Comparison of ENCODE assay signal across 24 cellular contexts in the genomic region with DNA sequence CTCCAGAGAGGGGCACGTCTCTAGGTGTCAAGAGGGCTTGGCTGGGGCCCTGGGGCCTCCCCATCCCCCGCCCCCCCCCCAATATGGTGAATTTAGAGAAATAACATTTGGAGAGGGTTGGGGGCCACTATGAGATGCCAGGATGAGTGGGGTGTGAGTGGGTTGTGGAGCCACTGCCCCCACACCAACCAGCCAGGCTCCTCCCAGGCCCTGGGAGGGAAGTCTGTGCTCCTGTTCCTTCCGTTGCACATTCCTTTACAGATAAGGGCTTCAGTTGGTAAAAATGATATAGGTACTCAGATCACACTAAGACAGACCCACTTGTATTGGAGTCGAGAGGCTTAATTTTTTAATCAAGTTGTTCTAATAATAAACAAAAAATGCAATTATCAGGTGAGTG. TPM values are rescaled to one million over a fixed set of nuclear protein-coding genes. Genes with fewer than 3 reads are reported as not detected.
A peak's percentile ranks its signal among the peaks of the same experiment; 100 is the strongest.
DNase-seq lines count a peak whose midpoint lies in the region; ATAC-seq and TF ChIP-seq lines count a peak whose summit lies in the region.
"Had no signal": no experiment of that assay in that cellular context is flagged by ENCODE, and none has a peak within 500 bp of the region (broad histone marks: within the 10 kb centered on the region; RNA-seq: fewer than 3 reads in every experiment).

No MANE protein-coding gene starts in this region.

- 0 out of 2 replicates have a peak, but pooled peaks cover 3% of the 10 kb centered on the region for H3F3A ChIP-seq in GM23338 (replicated peaks; ENCODE audit: low read depth)

- H3K4me2 ChIP-seq in GM23338 (peak overlapping the region; percentile 85), neuronal stem cell (ENCODE audit: insufficient read depth, low read length, poor library complexity, severe bottlenecking) (no peak overlapping the region)

- H3K9me2 ChIP-seq in GM23338 (ENCODE audit: insufficient read depth) = no peaks in the 10 kb centered on the region

- TF ChIP-seq CTCF in GM23338 (conservative IDR thresholded peaks at IDR 0.05; ENCODE audit: low read depth in 2 of 2) (no peak), RWPE2 (IDR thresholded peaks at IDR 0.05; ENCODE audit: poor library complexity, severe bottlenecking) (peak; percentile 15)
- no peak for TF ChIP-seq CTCF in CD4-positive, alpha-beta T cell (IDR thresholded peaks at IDR 0.05)

- H2AFZ ChIP-seq in GM23338 (no peak overlapping the region), neuronal stem cell (ENCODE audit: low read length) (peak overlapping the region; percentile 79)

- intact Hi-C loops in CD4-positive, alpha-beta T cell (cut with DNase I, micrococcal nuclease) = loop anchor here (5.0 to 10.0 kb wide), 3 partner anchors 153 to 856 kb away; a partner anchor contains a TSS

- no peak overlapping the region for H3K9ac ChIP-seq in neuronal stem cell (ENCODE audit: low read depth, low read length, poor library complexity)

- H3K4me3 ChIP-seq in GM23338 = no peak overlapping the region
- no peak overlapping the region for H3K4me3 ChIP-seq in RWPE2 (ENCODE audit: severe bottlenecking)
- no peak overlapping the region for H3K4me3 ChIP-seq in neuronal stem cell (ENCODE audit: low read length in 2 of 2)
- H3K4me3 ChIP-seq: tibial artery had no signal

- H3K27ac ChIP-seq in GM23338 (ENCODE audit: low read depth) (no peak overlapping the region), RWPE2 (ENCODE audit: poor library complexity, severe bottlenecking) (no peak overlapping the region), cingulate gyrus (ENCODE audit: low read depth, low read length) (peak overlapping the region; percentile 51), neuronal stem cell (replicated peaks; ENCODE audit: low read length) (no peak overlapping the region)
- H3K27ac ChIP-seq in CD4-positive, alpha-beta T cell (ENCODE audit: low read depth, low read length) = no peak overlapping the region
- H3K27ac ChIP-seq: C4-2B, sigmoid colon, tibial artery had no signal

- no peaks in the 10 kb centered on the region for H3K36me3 ChIP-seq in GM23338 (ENCODE audit: insufficient read depth)
- no peaks in the 10 kb centered on the region for H3K36me3 ChIP-seq in RWPE2 (ENCODE audit: low read depth)
- no peaks in the 10 kb centered on the region for H3K36me3 ChIP-seq in neuronal stem cell (replicated peaks in 1 of 2; ENCODE audit: control insufficient read depth in 2 of 2, insufficient read depth in 2 of 2, low read length in 2 of 2)
- H3K36me3 ChIP-seq: sigmoid colon, tibial artery had no signal

- peaks cover 12% of the 10 kb centered on the region; the same call in 1 of the 2 replicates for H3K27me3 ChIP-seq in GM23338 (ENCODE audit: insufficient read depth)
- H3K27me3 ChIP-seq in RWPE2 (ENCODE audit: insufficient read depth, poor library complexity, severe bottlenecking) = no peaks in the 10 kb centered on the region
- peaks cover 0 to 18% (median 11%) of the 10 kb centered on the region in 3 experiments for H3K27me3 ChIP-seq in neuronal stem cell (ENCODE audit: control insufficient read depth in 3 of 3, insufficient read depth in 3 of 3, low read depth in 1 of 3, low read length in 3 of 3)
- H3K27me3 ChIP-seq in CD4-positive, alpha-beta T cell (ENCODE audit: control insufficient read depth, insufficient read depth, low read length) = no peaks in the 10 kb centered on the region

- POLR2A ChIA-PET in CD4-positive, alpha-beta T cell (lab: Charles Lee) = no interaction called here

- no peaks in the 10 kb centered on the region; the same call in 2 of the 3 replicates for H3K36me3 Mint-ChIP-seq in GM23338 (ENCODE audit: low read depth)
- H3K36me3 Mint-ChIP-seq in CD4-positive, alpha-beta T cell (ENCODE audit: low read depth) = no peaks in the 10 kb centered on the region
- H3K36me3 Mint-ChIP-seq: mesothelial cell of epicardium, naive B cell had no signal

- peaks cover 39% of the 10 kb centered on the region for H3K4me1 Mint-ChIP-seq in GM23338
- peaks cover 5% of the 10 kb centered on the region for H3K4me1 Mint-ChIP-seq in CD4-positive, alpha-beta T cell (ENCODE audit: low read depth)

- H2AK5ac ChIP-seq in neuronal stem cell (ENCODE audit: low read depth, low read length) = no peak overlapping the region

- H3K27me3 Mint-ChIP-seq in GM23338 (ENCODE audit: insufficient read depth, low read depth, poor library complexity) = peaks cover 20% of the 10 kb centered on the region
- H3K27me3 Mint-ChIP-seq in CD4-positive, alpha-beta T cell = peaks cover 9% of the 10 kb centered on the region

- no peak overlapping the region for H2BK5ac ChIP-seq in neuronal stem cell (ENCODE audit: low read length)

- H2BK12ac ChIP-seq in neuronal stem cell (ENCODE audit: low read length) = no peak overlapping the region

- no peak overlapping the region for H2BK15ac ChIP-seq in neuronal stem cell (ENCODE audit: low read length)

- H4K91ac ChIP-seq in neuronal stem cell (ENCODE audit: low read depth, low read length, poor library complexity) = no peak overlapping the region

- no peaks in the 10 kb centered on the region for H4K20me1 ChIP-seq in GM23338 (replicated peaks; ENCODE audit: insufficient read depth)

- no peak overlapping the region for H3K4ac ChIP-seq in neuronal stem cell (ENCODE audit: low read length)

- H3K27ac Mint-ChIP-seq in GM23338 = no peak overlapping the region
- H3K27ac Mint-ChIP-seq in CD4-positive, alpha-beta T cell = no peak overlapping the region
- H3K27ac Mint-ChIP-seq: activated T-helper 1 cell treated with anti-CD3 and anti-CD28 coated beads, Interleukin-12 subunit alpha, Interleukin-12 subunit beta, Interleukin-2, Interleukin-4 antibody, amounts not matched to agents 30 ng/mL and 10 ng/mL and 1 ng/mL, durations not matched to agents 14 hours and 24 hours and 36 hours had no signal

- no peak overlapping the region for H3K18ac ChIP-seq in neuronal stem cell (ENCODE audit: low read length)

- H3K9me3 Mint-ChIP-seq in GM23338 = no peaks in the 10 kb centered on the region
- H3K9me3 Mint-ChIP-seq in CD4-positive, alpha-beta T cell = no peaks in the 10 kb centered on the region
- H3K9me3 Mint-ChIP-seq: activated T-helper 1 cell treated with anti-CD3 and anti-CD28 coated beads, Interleukin-12 subunit alpha, Interleukin-12 subunit beta, Interleukin-2, Interleukin-4 antibody, amounts not matched to agents 30 ng/mL and 10 ng/mL and 1 ng/mL, durations not matched to agents 14 hours and 24 hours and 36 hours; mesothelial cell of epicardium; naive B cell had no signal

- ATAC-seq in GM23338 (no peak), RWPE2 (ENCODE audit: low read depth) (no peak)
- ATAC-seq in CD4-positive, alpha-beta T cell (ENCODE audit: poor library complexity) = no peak
- ATAC-seq: activated CD4-positive, CD25-positive, alpha-beta regulatory T cell treated with anti-CD3 and anti-CD28 coated beads, Interleukin-2, amount 50 U/mL, for 24 hours; esophagus mucosa had no signal

- no peak overlapping the region for H3K4me3 Mint-ChIP-seq in GM23338
- H3K4me3 Mint-ChIP-seq in CD4-positive, alpha-beta T cell = no peak overlapping the region
- H3K4me3 Mint-ChIP-seq: activated T-helper 1 cell treated with anti-CD3 and anti-CD28 coated beads, Interleukin-12 subunit alpha, Interleukin-12 subunit beta, Interleukin-2, Interleukin-4 antibody, amounts not matched to agents 30 ng/mL and 10 ng/mL and 1 ng/mL, durations not matched to agents 14 hours and 24 hours and 36 hours had no signal

- H3K23ac ChIP-seq in neuronal stem cell (ENCODE audit: low read depth, low read length, poor library complexity) = no peak overlapping the region

- H3K14ac ChIP-seq in neuronal stem cell (ENCODE audit: low read length) = no peak overlapping the region

- no CpG with 5 or more reads among the region's 4 CpGs for WGBS in neuronal stem cell (ENCODE audit: extremely low coverage in 2 of 2, insufficient read length in 2 of 2, insufficient replicate concordance in 1 of 2), 2 donors

- H3K9me3 ChIP-seq in RWPE2 (ENCODE audit: severe bottlenecking) (no peaks in the 10 kb centered on the region), neuronal stem cell (replicated peaks in 1 of 2; ENCODE audit: control insufficient read depth in 2 of 2, insufficient read depth in 1 of 2, low read depth in 1 of 2, low read length in 2 of 2) (no peaks in the 10 kb centered on the region)
- H3K9me3 ChIP-seq in CD4-positive, alpha-beta T cell (ENCODE audit: control insufficient read depth, low read length) = no peaks in the 10 kb centered on the region
- H3K9me3 ChIP-seq: sigmoid colon, tibial artery had no signal

- H3K4me1 ChIP-seq in GM23338 (ENCODE audit: insufficient read depth) = peaks cover 33% of the 10 kb centered on the region
- no peaks in the 10 kb centered on the region for H3K4me1 ChIP-seq in RWPE2 (ENCODE audit: insufficient read depth, poor library complexity, severe bottlenecking)
- H3K4me1 ChIP-seq in neuronal stem cell (ENCODE audit: control insufficient read depth in 2 of 2, insufficient read depth in 1 of 2, low read depth in 1 of 2, low read length in 2 of 2) = peaks cover 23 to 29% of the 10 kb centered on the region in 2 donors

- H3K79me1 ChIP-seq in neuronal stem cell (ENCODE audit: low read depth, low read length) = no peaks in the 10 kb centered on the region

- H4K8ac ChIP-seq in neuronal stem cell (ENCODE audit: low read depth, low read length) = no peak overlapping the region

- CTCF ChIA-PET in CD4-positive, alpha-beta T cell (lab: Charles Lee) = interaction anchor here (1.4 kb wide), 1 partner anchor 38 kb away, joined by 5 read pairs; no protein-coding TSS in a partner anchor

- no peaks in the 10 kb centered on the region for H3K79me2 ChIP-seq in GM23338 (replicated peaks; ENCODE audit: insufficient read depth)

- H2BK120ac ChIP-seq in neuronal stem cell (ENCODE audit: low read depth, low read length) = no peak overlapping the region

- no peak for DNase-seq in GM23338 (ENCODE audit: low spot score)
- no peak for DNase-seq in RWPE2 (ENCODE audit: low spot score)
- DNase-seq in neuronal stem cell (ENCODE audit: low spot score) = no peak
- DNase-seq in CD4-positive, alpha-beta T cell = no peak
- DNase-seq in stimulated activated CD4-positive, alpha-beta T cell treated with anti-CD3 and anti-CD28 coated beads, Interleukin-4, amount 100 ng/mL, for 1 hour = no peak
- no peak for DNase-seq in CD1c-positive myeloid dendritic cell (ENCODE audit: extremely low spot score)
- DNase-seq: activated CD4-positive, alpha-beta T cell treated with anti-CD3 and anti-CD28 coated beads, Interleukin-2, amount 50 U/mL, for 48 hours; activated CD8-positive, alpha-beta memory T cell treated with anti-CD3 and anti-CD28 coated beads, Interleukin-2, amount 50 U/mL, for 4 hours; activated naive CD4-positive, alpha-beta T cell treated with anti-CD3 and anti-CD28 coated beads, Interleukin-2, amount 50 U/mL, for 16 hours; naive B cell; NCI-H1048; NCI-H774; RPMI8226; stimulated activated CD4-positive, alpha-beta T cell treated with anti-CD3 and anti-CD28 coated beads, Interleukin-4, amount 100 ng/mL, for 24 hours; T-helper 1 cell had no signal

RNA-seq across cellular contexts. Expression of a gene that starts 0.6 kb away (rescaled TPM):
- 4.3 and 6.2 TPM in 2 replicates for total RNA-seq in GM23338 (2014; rRNA removed; shearing (Covaris generic))
- 2.5 and 2.8 TPM in 2 replicates for polyA plus RNA-seq in GM23338 (2016; fragmentation: Nextera tagmentation; extraction: Ambion mirVana)
- 0.49 TPM for polyA plus RNA-seq in neuronal stem cell (2013, experiment 1 of 2)
- 0.48 TPM for polyA plus RNA-seq in neuronal stem cell (2013, experiment 2 of 2)
- total RNA-seq in CD4-positive, alpha-beta T cell = under 1 TPM; 0.53 to 0.82 TPM
- total RNA-seq: SK-MEL-5 had no signal

RNA-seq across cellular contexts. Expression of a gene that starts 51.3 kb away (rescaled TPM):
- 58.4 and 64.3 TPM in 2 replicates for total RNA-seq in GM23338 (2014; rRNA removed; shearing (Covaris generic))
- polyA plus RNA-seq in GM23338 (2016; fragmentation: Nextera tagmentation; extraction: Ambion mirVana) = 16.3 and 17.3 TPM in 2 replicates
- polyA plus RNA-seq in neuronal stem cell (2013, experiment 1 of 2) = 18.4 TPM
- 19.2 TPM for polyA plus RNA-seq in neuronal stem cell (2013, experiment 2 of 2)
- total RNA-seq in CD4-positive, alpha-beta T cell = 100 to 1,000 TPM; 171 to 179 TPM
